8 cellular contexts compared by ENCODE assay signal in the genomic region with DNA sequence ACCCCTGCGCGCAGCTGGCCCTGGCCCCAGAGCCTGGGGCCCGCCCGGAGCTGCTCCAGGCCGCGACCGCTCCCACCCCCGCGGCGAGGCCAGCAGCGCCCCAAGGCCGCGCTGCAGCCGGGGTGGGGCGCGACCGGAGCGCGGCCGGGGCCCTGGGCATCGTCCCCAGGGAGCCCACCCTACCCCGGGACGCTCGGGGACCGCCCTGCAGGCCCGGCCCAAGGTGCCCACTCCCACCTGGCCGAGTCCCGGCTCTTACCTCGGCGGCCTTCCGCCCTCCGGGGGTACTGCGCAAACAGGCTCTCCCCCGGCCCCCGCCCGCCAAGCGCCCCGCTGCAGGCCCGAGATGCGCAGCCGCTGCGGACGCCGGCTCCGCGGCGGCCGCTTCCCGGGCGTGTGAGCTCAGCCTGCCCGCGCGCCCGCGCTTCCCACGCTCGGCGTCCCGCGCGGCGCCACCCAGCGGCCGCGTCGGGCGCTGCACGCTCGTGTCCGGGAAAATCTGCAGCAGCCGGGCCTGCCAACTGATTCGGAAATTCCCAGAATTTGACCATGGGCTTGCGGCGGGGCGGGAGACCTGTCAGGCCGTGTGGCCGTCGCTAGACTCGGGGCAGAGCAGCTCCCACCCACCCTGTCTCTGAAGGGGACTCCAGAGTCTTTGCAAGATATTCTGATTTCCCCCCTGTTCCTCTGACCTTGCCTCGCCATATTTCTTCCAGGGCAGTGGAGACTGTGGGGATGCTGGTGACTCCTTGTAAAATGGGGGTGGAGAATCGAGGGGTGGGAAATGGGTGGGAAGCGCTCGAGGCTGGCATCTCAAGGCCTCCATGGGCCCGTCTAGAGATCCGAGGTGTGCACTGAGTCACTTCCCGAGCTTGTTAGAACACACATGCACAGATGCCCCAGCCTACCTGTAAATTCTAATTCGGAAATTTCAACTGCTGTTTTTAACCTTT. TPM values are rescaled to one million over a fixed set of nuclear protein-coding genes. Genes with fewer than 3 reads are reported as not detected.
DNase-seq lines count a peak whose midpoint lies in the region; ATAC-seq lines count a peak whose summit lies in the region.

No MANE protein-coding gene starts in this region.

- no peaks in the 10 kb centered on the region for H3K9me3 ChIP-seq in CD4-positive, alpha-beta memory T cell (ENCODE audit: control insufficient read depth in 1 of 2, low read length in 2 of 2)

- H3K27me3 ChIP-seq in CD4-positive, alpha-beta memory T cell (ENCODE audit: insufficient read depth, low read length) = no peaks in the 10 kb centered on the region

- H3K4me3 Mint-ChIP-seq in CD4-positive, alpha-beta memory T cell = peak overlapping the region; percentile 91 to 98 (median 96)

- peaks cover 5 to 43% of the 10 kb centered on the region in 2 donors for H3K36me3 Mint-ChIP-seq in CD4-positive, alpha-beta memory T cell

- H3K27me3 Mint-ChIP-seq in CD4-positive, alpha-beta memory T cell = no peaks in the 10 kb centered on the region

- peak; percentile 66 to 82 (median 78) for DNase-seq in CD4-positive, alpha-beta memory T cell
- DNase-seq in GM19238 (ENCODE audit: insufficient read length, low spot score) (peak; percentile 81), NOMO-1 treated with DMSO at 0.1 percent for 48 hours (lab: John Stamatoyannopoulos, UW; ENCODE audit: unreplicated experiment) (peak; percentile 30), activated T-cell treated with anti-CD3 and anti-CD28 coated beads for 24 hours (ENCODE audit: low read depth) (peak; percentile 61), epidermal melanocyte (ENCODE audit: insufficient read length, low spot score) (peak; percentile 54), midbrain (lab: John Stamatoyannopoulos, UW) (peak; percentile 83)
- peak; percentile 48 for DNase-seq in stimulated activated CD8-positive, alpha-beta memory T cell treated with anti-CD3 and anti-CD28 coated beads, Interleukin-4, amount 100 ng/mL, for 24 hours (ENCODE audit: low read depth)

- no peaks in the 10 kb centered on the region for H3K9me3 Mint-ChIP-seq in CD4-positive, alpha-beta memory T cell

- CTCF ChIA-PET in CD4-positive, alpha-beta memory T cell (lab: Charles Lee; ENCODE audit: partially characterized antibody) = interaction anchor here (1.1 to 19.5 kb wide), 19 partner anchors 8 to 376 kb away, joined by 3 to 494 read pairs (median 8); a partner anchor contains a TSS

- peaks cover 74 to 94% (median 80%) of the 10 kb centered on the region in 4 donors for H3K4me1 Mint-ChIP-seq in CD4-positive, alpha-beta memory T cell

- H3K4me3 ChIP-seq in CD4-positive, alpha-beta memory T cell (ENCODE audit: low read length in 2 of 2) = peak overlapping the region; percentile 70 to 79

- peaks cover 3% of the 10 kb centered on the region for H3K36me3 ChIP-seq in CD4-positive, alpha-beta memory T cell (ENCODE audit: insufficient read depth, low read length)

- peak overlapping the region; percentile 68 to 98 (median 94) for H3K27ac Mint-ChIP-seq in CD4-positive, alpha-beta memory T cell

- H3K4me1 ChIP-seq in CD4-positive, alpha-beta memory T cell (ENCODE audit: insufficient read depth, low read length) = peaks cover 87% of the 10 kb centered on the region

- intact Hi-C loops in CD4-positive, alpha-beta memory T cell (cut with micrococcal nuclease) = loop anchor here (1.0 to 5.0 kb wide), 4 partner anchors 14 to 117 kb away; a partner anchor contains a TSS

- POLR2A ChIA-PET in CD4-positive, alpha-beta memory T cell (lab: Charles Lee; ENCODE audit: partially characterized antibody) = interaction anchor here (0.8 to 16.6 kb wide), 13 partner anchors 10 to 375 kb away, joined by 4 to 374 read pairs (median 6); a partner anchor contains a TSS

- peak overlapping the region; percentile 81 for H3K27ac ChIP-seq in CD4-positive, alpha-beta memory T cell (ENCODE audit: low read depth, low read length)

- peak; percentile 58 for ATAC-seq in HG03439 (IDR thresholded peaks at IDR 0.05; ENCODE audit: unreplicated experiment)

RNA-seq across cellular contexts. Expression of a gene that starts 41.9 kb away (rescaled TPM):
- total RNA-seq in CD4-positive, alpha-beta memory T cell = under 1 TPM in 1 of 2 experiments, not detected in 1; 0.03 TPM
- polyA plus RNA-seq in CD4-positive, alpha-beta memory T cell = not detected

Comparison
In these comparisons a context has a peak if more than half of its experiments do, and no peak if none do; other contexts are left out.
1. Peak in every context shown above with its lines: DNase-seq, ATAC-seq, H3K4me3 ChIP-seq and H3K27ac ChIP-seq.
2. DNase-seq: peak in every context shown above with its lines; median percentile 83 in midbrain; 81 in GM19238; 78 in CD4-positive, alpha-beta memory T cell; 61 in activated T-cell treated with anti-CD3 and anti-CD28 coated beads for 24 hours; 54 in epidermal melanocyte; 48 in stimulated activated CD8-positive, alpha-beta memory T cell treated with anti-CD3 and anti-CD28 coated beads, Interleukin-4, amount 100 ng/mL, for 24 hours; 30 in NOMO-1 treated with DMSO at 0.1 percent for 48 hours.